Comparison of ENCODE assay signal across 8 cellular contexts in genomic region chr10:95756796-95757657, GRCh38. TPM values are rescaled to one million over a fixed set of nuclear protein-coding genes. Genes with fewer than 3 reads are reported as not detected.
DNase-seq lines count a peak whose midpoint lies in the region; ATAC-seq and TF ChIP-seq lines count a peak whose summit lies in the region.

No MANE protein-coding gene starts in this region.

- H3K36me3 ChIP-seq in mucosa of stomach (ENCODE audit: control insufficient read depth, insufficient read depth, low read length) = no peaks in the 10 kb centered on the region
- no peaks in the 10 kb centered on the region for H3K36me3 ChIP-seq in upper lobe of left lung

- peak in 1 of 2 donors; percentile 5 for ATAC-seq in upper lobe of left lung (ENCODE audit: low FRiP score in 2 of 2)
- ATAC-seq in GM19035 (IDR thresholded peaks at IDR 0.05; ENCODE audit: unreplicated experiment) = no peak
- ATAC-seq in HG03280 (IDR thresholded peaks at IDR 0.05; ENCODE audit: unreplicated experiment) = no peak

- 17 to 19% methylated on average over 5 of the region's 5 CpGs for WGBS in upper lobe of left lung, 2 donors

- H3K27me3 ChIP-seq in mucosa of stomach (ENCODE audit: control insufficient read depth, insufficient read depth, low read length) (no peaks in the 10 kb centered on the region), upper lobe of left lung (no peaks in the 10 kb centered on the region)

- TF ChIP-seq POLR2A in upper lobe of left lung (IDR thresholded peaks at IDR 0.05) = no peak

- H3K4me1 Mint-ChIP-seq in activated CD4-positive, alpha-beta T cell treated with anti-CD3 and anti-CD28 coated beads, Interleukin-2, amount 10 ng/mL, durations not matched to agents 24 days and 14 days = peaks cover 34% of the 10 kb centered on the region

- H3K9ac ChIP-seq in mucosa of stomach (ENCODE audit: low read length) = peak overlapping the region; percentile 19

- H3K4me3 Mint-ChIP-seq in activated CD4-positive, alpha-beta T cell treated with anti-CD3 and anti-CD28 coated beads, Interleukin-2, amount 10 ng/mL, durations not matched to agents 24 days and 14 days = peak overlapping the region; percentile 80

- H3K27ac Mint-ChIP-seq in activated CD4-positive, alpha-beta T cell treated with anti-CD3 and anti-CD28 coated beads, Interleukin-2, amount 10 ng/mL, durations not matched to agents 24 days and 14 days = peak overlapping the region; percentile 74

- H3K27me3 Mint-ChIP-seq in activated CD4-positive, alpha-beta T cell treated with anti-CD3 and anti-CD28 coated beads, Interleukin-2, amount 10 ng/mL, durations not matched to agents 24 days and 14 days = peaks cover 10% of the 10 kb centered on the region

- TF ChIP-seq CTCF in upper lobe of left lung (IDR thresholded peaks at IDR 0.05) = no peak

- H3K4me3 ChIP-seq in mucosa of stomach (ENCODE audit: low read length) (no peak overlapping the region), upper lobe of left lung (peak overlapping the region in 3 of 4 donors; percentile 34 to 45 (median 43))

- no peak for DNase-seq in activated CD4-positive, alpha-beta T cell treated with anti-CD3 and anti-CD28 coated beads, Interleukin-2, amount 10 ng/mL, durations not matched to agents 24 days and 14 days
- no peak for DNase-seq in activated CD4-positive, alpha-beta T cell treated with anti-CD3 and anti-CD28 coated beads for 4 hours
- DNase-seq in caudate nucleus (lab: John Stamatoyannopoulos, UW) (no peak), upper lobe of left lung (no peak), SHP77 treated with DMSO at 0.1 percent for 48 hours (lab: John Stamatoyannopoulos, UW) (no peak)

- H3K4me1 ChIP-seq in mucosa of stomach (ENCODE audit: control insufficient read depth, insufficient read depth, low read length) = no peaks in the 10 kb centered on the region
- H3K4me1 ChIP-seq in upper lobe of left lung = peaks cover 6 to 33% (median 17%) of the 10 kb centered on the region in 4 donors

- H3K9me3 ChIP-seq in mucosa of stomach (ENCODE audit: control insufficient read depth, low read length) (no peaks in the 10 kb centered on the region), upper lobe of left lung (no peaks in the 10 kb centered on the region)

- H3K27ac ChIP-seq in caudate nucleus (ENCODE audit: low read depth, low read length) (peak overlapping the region; percentile 65), upper lobe of left lung (peak overlapping the region; percentile 77 to 90 (median 86))

- no peak for TF ChIP-seq EP300 in upper lobe of left lung (IDR thresholded peaks at IDR 0.05)

- H3K9me3 Mint-ChIP-seq in activated CD4-positive, alpha-beta T cell treated with anti-CD3 and anti-CD28 coated beads, Interleukin-2, amount 10 ng/mL, durations not matched to agents 24 days and 14 days = peaks cover under 1% of the 10 kb centered on the region

- H3K36me3 Mint-ChIP-seq in activated CD4-positive, alpha-beta T cell treated with anti-CD3 and anti-CD28 coated beads, Interleukin-2, amount 10 ng/mL, durations not matched to agents 24 days and 14 days (ENCODE audit: low read depth) = peaks cover 5% of the 10 kb centered on the region

- intact Hi-C loops in activated CD4-positive, alpha-beta T cell treated with anti-CD3 and anti-CD28 coated beads, Interleukin-2, amount 10 ng/mL, durations not matched to agents 24 days and 14 days (cut with micrococcal nuclease) = loop anchor here (5.0 kb wide), 1 partner anchor 65 kb away; the partner anchor contains the start of gene TCTN3

RNA-seq across cellular contexts. Expression of gene ENTPD1, which starts 1.1 kb away (rescaled TPM):
- 13.0 and 17.0 TPM in 2 replicates for total RNA-seq in activated CD4-positive, alpha-beta T cell treated with anti-CD3 and anti-CD28 coated beads, Interleukin-2, amount 10 ng/mL, durations not matched to agents 24 days and 14 days
- total RNA-seq in upper lobe of left lung = 10 to 100 TPM; 18.0 to 45.4 (median 22.3) TPM
